In genomic region chr19:16268676-16269319, GRCh38 we compare ENCODE assay signal across 15 cellular contexts. TPM values are rescaled to one million over a fixed set of nuclear protein-coding genes. Genes with fewer than 3 reads are reported as not detected.
DNase-seq lines count a peak whose midpoint lies in the region; ATAC-seq and TF ChIP-seq lines count a peak whose summit lies in the region.
"Had no signal": no experiment of that assay in that cellular context is flagged by ENCODE, and none has a peak within 500 bp of the region (broad histone marks: within the 10 kb centered on the region; RNA-seq: fewer than 3 reads in every experiment).

No MANE protein-coding gene starts in this region.

- intact Hi-C loops in naive thymus-derived CD4-positive, alpha-beta T cell (cut with micrococcal nuclease): loop anchor here in 1 of 2 donors (5.0 kb wide), 1 partner anchor 54 kb away; the partner anchor contains the start of gene KLF2
- intact Hi-C loops in uterus (cut with DNase I; ENCODE audit: low total_unique reads): no loop called here

- peak overlapping the region; percentile 27 for H3K4me3 ChIP-seq in naive thymus-derived CD4-positive, alpha-beta T cell (ENCODE audit: low read length)
- H3K4me3 ChIP-seq in uterus: no peak overlapping the region
- H3K4me3 ChIP-seq: suprapubic skin had no signal

- no peaks in the 10 kb centered on the region for H3K9me3 ChIP-seq in naive thymus-derived CD4-positive, alpha-beta T cell (ENCODE audit: control insufficient read depth in 2 of 3, low read length in 3 of 3)
- no peaks in the 10 kb centered on the region for H3K9me3 ChIP-seq in uterus
- H3K9me3 ChIP-seq: suprapubic skin had no signal

- TF ChIP-seq POLR2A in uterus (IDR thresholded peaks at IDR 0.05): no peak

- peaks cover 24 to 30% of the 10 kb centered on the region in 2 donors for H3K4me1 ChIP-seq in naive thymus-derived CD4-positive, alpha-beta T cell (ENCODE audit: control insufficient read depth in 2 of 2, insufficient read depth in 2 of 2, low read length in 2 of 2)
- H3K4me1 ChIP-seq in uterus: peaks cover 0 to 10% of the 10 kb centered on the region in 2 donors

- H3K36me3 Mint-ChIP-seq in naive thymus-derived CD4-positive, alpha-beta T cell: peaks cover 0 to 5% (median 0%) of the 10 kb centered on the region in 5 donors

- POLR2A ChIA-PET in naive thymus-derived CD4-positive, alpha-beta T cell (lab: Charles Lee): interaction anchor here (0.6 to 4.7 kb wide), 10 partner anchors 15 to 114 kb away, joined by 3 to 31 read pairs (median 4); partner anchors contain the start of genes FAM32A and KLF2

- H3K27ac Mint-ChIP-seq in naive thymus-derived CD4-positive, alpha-beta T cell: peak overlapping the region in 7 of 9 donors; percentile 36 to 82 (median 66)
- H3K27ac Mint-ChIP-seq: activated T-helper 1 cell treated with anti-CD3 and anti-CD28 coated beads, Interleukin-12 subunit alpha, Interleukin-12 subunit beta, Interleukin-2, Interleukin-4 antibody, amounts not matched to agents 30 ng/mL and 10 ng/mL and 1 ng/mL, durations not matched to agents 14 hours and 24 hours and 36 hours; endodermal cell; nephron had no signal

- peaks cover 0 to 44% (median 0%) of the 10 kb centered on the region in 5 donors for H3K27me3 Mint-ChIP-seq in naive thymus-derived CD4-positive, alpha-beta T cell

- in situ Hi-C loops in GM13977 (cut with MboI; ENCODE audit: low pct_unique_long_range_greater_than_20kb, low sequenced_read_pairs, unreplicated experiment): loop anchor here (10.0 kb wide), 1 partner anchor 46 kb away; no protein-coding TSS in a partner anchor

- H3K27ac ChIP-seq in naive thymus-derived CD4-positive, alpha-beta T cell (ENCODE audit: low read depth, low read length): no peak overlapping the region
- H3K27ac ChIP-seq in uterus: no peak overlapping the region
- H3K27ac ChIP-seq: suprapubic skin had no signal

- peak; percentile 43 for ATAC-seq in naive thymus-derived CD4-positive, alpha-beta T cell
- no peak for ATAC-seq in stimulated activated naive CD8-positive, alpha-beta T cell treated with anti-CD3 and anti-CD28 coated beads, Interleukin-15, Interleukin-2, amounts not matched to agents 100 U/mL and 50 U/mL, for 24 hours

- peak; percentile 40 for DNase-seq in stimulated activated CD4-positive, alpha-beta T cell treated with anti-CD3 and anti-CD28 coated beads, Interleukin-12 subunit alpha, Interleukin-12 subunit beta, amount 100 ng/mL, for 4 hours
- no peak for DNase-seq in stimulated activated CD4-positive, alpha-beta T cell treated with anti-CD3 and anti-CD28 coated beads, Interleukin-1b, Interleukin-23, amount 100 ng/mL, for 48 hours
- DNase-seq in activated gamma-delta T cell treated with anti-CD3 and anti-CD28 coated beads, Interleukin-2, amount 50 U/mL, for 16 hours (ENCODE audit: low read depth): peak; percentile 31
- DNase-seq in naive thymus-derived CD4-positive, alpha-beta T cell: peak in 7 of 9 donors; percentile 34 to 48 (median 41)
- DNase-seq in stimulated activated naive CD8-positive, alpha-beta T cell treated with anti-CD3 and anti-CD28 coated beads, Interleukin-15, Interleukin-2, amounts not matched to agents 100 U/mL and 50 U/mL, for 24 hours: peak; percentile 55
- DNase-seq in GM13977 (ENCODE audit: low spot score): no peak
- DNase-seq in GOT3 (lab: John Stamatoyannopoulos, UW): no peak
- DNase-seq in uterus: no peak
- DNase-seq: endodermal cell; foreskin fibroblast; NK-92 treated with Interleukin-12 subunit alpha and Interleukin-12 subunit beta, amount 100 ng/mL, for 24 hours; SHP77 treated with DMSO at 0.1 percent for 48 hours had no signal

- peak overlapping the region in 9 of 10 donors; percentile 16 to 69 (median 56) for H3K4me3 Mint-ChIP-seq in naive thymus-derived CD4-positive, alpha-beta T cell
- H3K4me3 Mint-ChIP-seq: activated T-helper 1 cell treated with anti-CD3 and anti-CD28 coated beads, Interleukin-12 subunit alpha, Interleukin-12 subunit beta, Interleukin-2, Interleukin-4 antibody, amounts not matched to agents 30 ng/mL and 10 ng/mL and 1 ng/mL, durations not matched to agents 14 hours and 24 hours and 36 hours; endodermal cell; nephron had no signal

- peaks cover 0 to 2% (median 0%) of the 10 kb centered on the region in 11 donors for H3K9me3 Mint-ChIP-seq in naive thymus-derived CD4-positive, alpha-beta T cell
- H3K9me3 Mint-ChIP-seq: activated T-helper 1 cell treated with anti-CD3 and anti-CD28 coated beads, Interleukin-12 subunit alpha, Interleukin-12 subunit beta, Interleukin-2, Interleukin-4 antibody, amounts not matched to agents 30 ng/mL and 10 ng/mL and 1 ng/mL, durations not matched to agents 14 hours and 24 hours and 36 hours had no signal

- peaks cover 18 to 43% (median 33%) of the 10 kb centered on the region in 7 donors for H3K4me1 Mint-ChIP-seq in naive thymus-derived CD4-positive, alpha-beta T cell

- no peaks in the 10 kb centered on the region for H3K27me3 ChIP-seq in naive thymus-derived CD4-positive, alpha-beta T cell (ENCODE audit: control insufficient read depth in 2 of 2, insufficient read depth in 2 of 2, low read length in 2 of 2)
- no peaks in the 10 kb centered on the region for H3K27me3 ChIP-seq in uterus
- H3K27me3 ChIP-seq: suprapubic skin had no signal

- TF ChIP-seq CTCF in GM13977 (IDR thresholded peaks at IDR 0.05; ENCODE audit: extremely low read depth, insufficient read depth, missing control alignments) (no peak), uterus (IDR thresholded peaks at IDR 0.05) (no peak)

- CTCF ChIA-PET in naive thymus-derived CD4-positive, alpha-beta T cell (lab: Charles Lee): interaction anchor here (0.6 to 1.9 kb wide), 5 partner anchors 15 to 165 kb away, joined by 3 to 5 read pairs (median 4); no protein-coding TSS in a partner anchor

- no peaks in the 10 kb centered on the region for H3K36me3 ChIP-seq in naive thymus-derived CD4-positive, alpha-beta T cell (ENCODE audit: control insufficient read depth in 2 of 3, insufficient read depth in 3 of 3, low read length in 3 of 3)
- no peaks in the 10 kb centered on the region for H3K36me3 ChIP-seq in uterus
- H3K36me3 ChIP-seq: suprapubic skin had no signal

RNA-seq across cellular contexts. Expression of gene KLF2, which starts 55.8 kb away (rescaled TPM):
- 100 to 1,000 TPM; 195 to 630 (median 466) TPM for total RNA-seq in naive thymus-derived CD4-positive, alpha-beta T cell
- polyA plus RNA-seq in naive thymus-derived CD4-positive, alpha-beta T cell: 100 to 1,000 TPM; 119 to 149 TPM
- 100 to 1,000 TPM in 2 of 4 donors, 10 to 100 TPM in 2; 16.5 to 139 (median 81.8) TPM for total RNA-seq in uterus

Comparison
In these comparisons a context has a peak if more than half of its experiments do, and no peak if none do; other contexts are left out.
1. DNase-seq: peak in stimulated activated CD4-positive, alpha-beta T cell treated with anti-CD3 and anti-CD28 coated beads, Interleukin-12 subunit alpha, Interleukin-12 subunit beta, amount 100 ng/mL, for 4 hours (single experiment), activated gamma-delta T cell treated with anti-CD3 and anti-CD28 coated beads, Interleukin-2, amount 50 U/mL, for 16 hours (single experiment), naive thymus-derived CD4-positive, alpha-beta T cell (7 of 9) and stimulated activated naive CD8-positive, alpha-beta T cell treated with anti-CD3 and anti-CD28 coated beads, Interleukin-15, Interleukin-2, amounts not matched to agents 100 U/mL and 50 U/mL, for 24 hours (single experiment); none in stimulated activated CD4-positive, alpha-beta T cell treated with anti-CD3 and anti-CD28 coated beads, Interleukin-1b, Interleukin-23, amount 100 ng/mL, for 48 hours (single experiment), GM13977 (single experiment), GOT3 (single experiment) and uterus (0 of 2).